ENCODE assay signal across 8 cellular contexts in genomic region chr7:19175241-19175640, GRCh38. TPM values are rescaled to one million over a fixed set of nuclear protein-coding genes. Genes with fewer than 3 reads are reported as not detected.
"Had no signal": no experiment of that assay in that cellular context is flagged by ENCODE, and none has a peak within 500 bp of the region (broad histone marks: within the 10 kb centered on the region; RNA-seq: fewer than 3 reads in every experiment).

No MANE protein-coding gene starts in this region.

- DNase-seq: GDM1, GF-D8 had no signal

- ATAC-seq: GM12878 had no signal

- H3K4me3 ChIP-seq: GM12878 had no signal

- FAIRE-seq: GM12878, GM12891, GM12892, GM18507, GM19239 had no signal

RNA-seq across cellular contexts. Expression of gene FERD3L, which starts 30.0 kb away (rescaled TPM):
- total RNA-seq: G401, GM12878 had no signal
- polyA plus RNA-seq: GM12878 had no signal

RNA-seq across cellular contexts. Expression of gene TWIST1, which starts 57.8 kb away (rescaled TPM):
- total RNA-seq: GM12878 had no signal
- polyA plus RNA-seq: GM12878 had no signal
